Comparison of ENCODE assay signal across 8 cellular contexts in genomic region chr7:139360948-139361307, GRCh38. TPM values are rescaled to one million over a fixed set of nuclear protein-coding genes. Genes with fewer than 3 reads are reported as not detected.
DNase-seq lines count a peak whose midpoint lies in the region; FAIRE-seq and TF ChIP-seq lines count a peak whose summit lies in the region.

No MANE protein-coding gene starts in this region.

- CTCF ChIA-PET in CD8-positive, alpha-beta memory T cell (lab: Charles Lee) = no interaction called here

- peak overlapping the region; percentile 97 to 100 (median 99) for H3K27ac Mint-ChIP-seq in CD8-positive, alpha-beta memory T cell

- H3K9me3 ChIP-seq in CD8-positive, alpha-beta memory T cell (ENCODE audit: low read length) = no peaks in the 10 kb centered on the region
- H3K9me3 ChIP-seq in OCI-LY3 (ENCODE audit: insufficient read depth, low read length) (no peaks in the 10 kb centered on the region), ovary (no peaks in the 10 kb centered on the region)

- H3K4me3 ChIP-seq in CD8-positive, alpha-beta memory T cell (ENCODE audit: low read length) = peak overlapping the region; percentile 92
- H3K4me3 ChIP-seq in OCI-LY3 (ENCODE audit: low read length) (peak overlapping the region; percentile 98), epithelial cell of esophagus (ENCODE audit: low read length) (peak overlapping the region; percentile 56), ovary (peak overlapping the region; percentile 97)

- H3K9ac ChIP-seq in OCI-LY3 (ENCODE audit: low read length) = peak overlapping the region; percentile 95

- WGBS in ovary, 3 donors = 0 to 2% (median 0%) methylated on average over 2 of the region's 2 CpGs

- peaks cover 40% of the 10 kb centered on the region for H3K4me1 ChIP-seq in CD8-positive, alpha-beta memory T cell (ENCODE audit: insufficient read depth, low read length)
- H3K4me1 ChIP-seq in OCI-LY3 (ENCODE audit: low read length) (peaks cover 20% of the 10 kb centered on the region), ovary (ENCODE audit: insufficient read depth) (peaks cover 5% of the 10 kb centered on the region)

- H4K20me1 ChIP-seq in OCI-LY3 (ENCODE audit: insufficient read depth, low read length) = peaks cover 49% of the 10 kb centered on the region

- POLR2A ChIA-PET in CD8-positive, alpha-beta memory T cell (lab: Charles Lee) = interaction anchor here (2.5 kb wide), 1 partner anchor 21 kb away, joined by 67 read pairs; the partner anchor contains the start of gene FMC1

- intact Hi-C loops in ovary (cut with DNase I) = no loop called here

- H3K27me3 ChIP-seq in CD8-positive, alpha-beta memory T cell (ENCODE audit: insufficient read depth, low read length, poor library complexity, severe bottlenecking) = no peaks in the 10 kb centered on the region
- H3K27me3 ChIP-seq in OCI-LY3 (ENCODE audit: low read depth, low read length) (no peaks in the 10 kb centered on the region), ovary (no peaks in the 10 kb centered on the region)

- no peaks in the 10 kb centered on the region for H3K27me3 Mint-ChIP-seq in CD8-positive, alpha-beta memory T cell

- H3K79me2 ChIP-seq in OCI-LY3 (ENCODE audit: low read length) = peaks cover 78% of the 10 kb centered on the region

- H3K4me2 ChIP-seq in OCI-LY3 (ENCODE audit: low read length) = peak overlapping the region; percentile 84

- H3K36me3 ChIP-seq in CD8-positive, alpha-beta memory T cell (ENCODE audit: insufficient read depth, low read length) = peaks cover 5% of the 10 kb centered on the region
- H3K36me3 ChIP-seq in OCI-LY3 (replicated peaks; ENCODE audit: low read depth, low read length) = peaks cover 21% of the 10 kb centered on the region
- H3K36me3 ChIP-seq in ovary = no peaks in the 10 kb centered on the region

- H3K4me1 Mint-ChIP-seq in CD8-positive, alpha-beta memory T cell = peaks cover 56 to 73% (median 68%) of the 10 kb centered on the region in 3 donors

- no peak for DNase-seq in CD8-positive, alpha-beta memory T cell
- no peak for DNase-seq in epithelial cell of esophagus (ENCODE audit: low read depth)
- DNase-seq in ovary = no peak
- no peak for DNase-seq in cerebellar cortex (ENCODE audit: low spot score)
- DNase-seq in GM12891 (ENCODE audit: insufficient read length, low spot score) = no peak
- DNase-seq in GM13976 (ENCODE audit: low spot score) = no peak
- DNase-seq in NCI-H2227 treated with DMSO at 0.1 percent for 48 hours (lab: John Stamatoyannopoulos, UW) = no peak

- peaks cover 0 to 41% (median 9%) of the 10 kb centered on the region in 3 donors for H3K36me3 Mint-ChIP-seq in CD8-positive, alpha-beta memory T cell

- H2AFZ ChIP-seq in OCI-LY3 (ENCODE audit: low read depth, low read length) = no peak overlapping the region

- no peak for TF ChIP-seq EP300 in ovary (IDR thresholded peaks at IDR 0.05)

- no peaks in the 10 kb centered on the region for H3K9me3 Mint-ChIP-seq in CD8-positive, alpha-beta memory T cell

- peak overlapping the region; percentile 97 to 99 (median 98) for H3K4me3 Mint-ChIP-seq in CD8-positive, alpha-beta memory T cell

- TF ChIP-seq POLR2A in ovary (IDR thresholded peaks at IDR 0.05) (no peak), GM12891 (IDR thresholded peaks at IDR 0.05; ENCODE audit: low read depth, low read length) (no peak)

- no peak for FAIRE-seq in GM12891 (lab: Jason Lieb, UNC)

- in situ Hi-C loops in GM13976 (cut with MboI; ENCODE audit: low sequenced_read_pairs, unreplicated experiment) = no loop called here

- no peak for TF ChIP-seq CTCF in OCI-LY3 (IDR thresholded peaks at IDR 0.05; ENCODE audit: low read depth, low read length)
- TF ChIP-seq CTCF in epithelial cell of esophagus (IDR thresholded peaks at IDR 0.05; ENCODE audit: insufficient read depth, low read depth, low read length, missing control alignments) = no peak
- TF ChIP-seq CTCF in ovary (IDR thresholded peaks at IDR 0.05) = no peak
- no peak for TF ChIP-seq CTCF in GM13976 (IDR thresholded peaks at IDR 0.05; ENCODE audit: borderline replicate concordance, control extremely low read depth, extremely low read depth, insufficient read depth, missing control alignments)

- H3K27ac ChIP-seq in CD8-positive, alpha-beta memory T cell (ENCODE audit: low read depth, low read length) = peak overlapping the region; percentile 98
- H3K27ac ChIP-seq in OCI-LY3 (ENCODE audit: low read length) (peak overlapping the region; percentile 78), ovary (peak overlapping the region in 1 of 2 donors; percentile 100)

TF ChIP-seq in GM12891, 5 proteins besides CTCF, POLR2A, EP300 and RAD21:
- TF ChIP-seq PAX5 (IDR thresholded peaks at IDR 0.05; ENCODE audit: insufficient read depth, low read length, severe bottlenecking) = no peak
- no peak for TF ChIP-seq TAF1 (IDR thresholded peaks at IDR 0.05; ENCODE audit: low read depth, low read length)
- no peak for TF ChIP-seq POU2F2 (IDR thresholded peaks at IDR 0.05; ENCODE audit: low read depth, low read length)
- TF ChIP-seq POLR2AphosphoS5 (IDR thresholded peaks at IDR 0.05; ENCODE audit: low read depth, low read length) = no peak
- no peak for TF ChIP-seq SPI1 (IDR thresholded peaks at IDR 0.05; ENCODE audit: low read depth, low read length)

RNA-seq across cellular contexts. Expression of gene LUC7L2, which starts 1.2 kb away (rescaled TPM):
- 100 to 1,000 TPM; 150 to 164 TPM for total RNA-seq in CD8-positive, alpha-beta memory T cell
- polyA plus RNA-seq in CD8-positive, alpha-beta memory T cell = 72.0 TPM
- 100 to 1,000 TPM in 2 of 7 donors, 10 to 100 TPM in 5; 58.9 to 113 (median 96.5) TPM for total RNA-seq in ovary
- polyA plus RNA-seq in ovary = 10 to 100 TPM; 59.9 to 87.2 TPM
- polyA plus RNA-seq in GM12891 (2012; ENCODE audit: low read depth, missing spikeins) = 48.0 TPM

RNA-seq across cellular contexts. Expression of gene FMC1, which starts 19.8 kb away (rescaled TPM):
- total RNA-seq in CD8-positive, alpha-beta memory T cell = 10 to 100 TPM; 10.7 to 12.2 TPM
- 46.4 TPM for polyA plus RNA-seq in CD8-positive, alpha-beta memory T cell
- 10 to 100 TPM; 11.9 to 23.6 (median 16.3) TPM for total RNA-seq in ovary
- 10 to 100 TPM; 10.9 to 35.3 TPM for polyA plus RNA-seq in ovary
- 13.7 TPM for polyA plus RNA-seq in GM12891 (2012; ENCODE audit: low read depth, missing spikeins)
